Comparison of ENCODE assay signal across 8 cellular contexts in genomic region chr21:46667191-46667734, GRCh38. TPM values are rescaled to one million over a fixed set of nuclear protein-coding genes. Genes with fewer than 3 reads are reported as not detected.
A peak's percentile ranks its signal among the peaks of the same experiment; 100 is the strongest.
DNase-seq lines count a peak whose midpoint lies in the region; ATAC-seq and TF ChIP-seq lines count a peak whose summit lies in the region.

No MANE protein-coding gene starts in this region.

- H3K4me1 ChIP-seq in BLaER1, result peaks cover 24% of the 10 kb centered on the region
- no peaks in the 10 kb centered on the region for H3K4me1 ChIP-seq in cardiac muscle cell (ENCODE audit: low read depth)
- peaks cover 0 to 14% of the 10 kb centered on the region in 2 donors for H3K4me1 ChIP-seq in adrenal gland (replicated peaks in 1 of 2)

- TF ChIP-seq POLR2A in adrenal gland (IDR thresholded peaks at IDR 0.05), result no peak

- H3K27me3 ChIP-seq in BLaER1 (peaks cover 28% of the 10 kb centered on the region), HL-60 (ENCODE audit: insufficient read depth, poor library complexity, severe bottlenecking) (peaks cover 5% of the 10 kb centered on the region), cardiac muscle cell (peaks cover 8% of the 10 kb centered on the region), adrenal gland (no peaks in the 10 kb centered on the region)

- H3K9me3 ChIP-seq in BLaER1, result no peaks in the 10 kb centered on the region
- H3K9me3 ChIP-seq in cardiac muscle cell (ENCODE audit: low read depth), result no peaks in the 10 kb centered on the region
- H3K9me3 ChIP-seq in adrenal gland (replicated peaks in 1 of 3), result no peaks in the 10 kb centered on the region

- peak in 1 of 2 experiments; percentile 26 for DNase-seq in HL-60 (ENCODE audit: low read depth in 1 of 2, low spot score in 1 of 2)
- DNase-seq in activated CD8-positive, alpha-beta T cell treated with anti-CD3 and anti-CD28 coated beads, Interleukin-2, amount 10 ng/mL, durations not matched to agents 7 days and 5 days, result peak; percentile 28
- DNase-seq in cardiac muscle cell (ENCODE audit: low read depth in 1 of 2, low spot score in 1 of 2), result peak; percentile 18 to 37
- DNase-seq in retinal pigment epithelial cell (ENCODE audit: low read depth), result no peak
- no peak for DNase-seq in adrenal gland

- H3K27ac ChIP-seq in BLaER1, result no peak overlapping the region
- H3K27ac ChIP-seq in HL-60 (replicated peaks), result no peak overlapping the region
- H3K27ac ChIP-seq in cardiac muscle cell, result peak overlapping the region; percentile 3
- H3K27ac ChIP-seq in adrenal gland, result no peak overlapping the region

- H3K4me1 Mint-ChIP-seq in activated CD8-positive, alpha-beta T cell treated with anti-CD3 and anti-CD28 coated beads, Interleukin-2, amount 10 ng/mL, durations not matched to agents 7 days and 5 days (ENCODE audit: low read depth), result peaks cover 7% of the 10 kb centered on the region

- peak overlapping the region; percentile 58; the same call in 1 of the 2 replicates for H3K9ac ChIP-seq in BLaER1

- H3K4me3 Mint-ChIP-seq in activated CD8-positive, alpha-beta T cell treated with anti-CD3 and anti-CD28 coated beads, Interleukin-2, amount 10 ng/mL, durations not matched to agents 7 days and 5 days, result peak overlapping the region; percentile 78

- CTCF ChIA-PET in activated CD8-positive, alpha-beta T cell treated with anti-CD3 and anti-CD28 coated beads, Interleukin-2, amount 10 ng/mL, durations not matched to agents 7 days and 5 days (lab: Charles Lee), result interaction anchor here (0.9 to 1.3 kb wide), 2 partner anchors 11 to 28 kb away, joined by 3 to 4 read pairs; no protein-coding TSS in a partner anchor

- WGBS in adrenal gland, 4 donors, result 0 to 2% (median 2%) methylated on average over 1 to 47 of the region's 47 CpGs

- intact Hi-C loops in adrenal gland (cut with DNase I), result no loop called here

- POLR2A ChIA-PET in activated CD8-positive, alpha-beta T cell treated with anti-CD3 and anti-CD28 coated beads, Interleukin-2, amount 10 ng/mL, durations not matched to agents 7 days and 5 days (lab: Charles Lee), result interaction anchor here (0.9 kb wide), 1 partner anchor 32 kb away, joined by 3 read pairs; the partner anchor contains the start of gene PRMT2

- H3K36me3 Mint-ChIP-seq in activated CD8-positive, alpha-beta T cell treated with anti-CD3 and anti-CD28 coated beads, Interleukin-2, amount 10 ng/mL, durations not matched to agents 7 days and 5 days (ENCODE audit: low read depth), result peaks cover 15% of the 10 kb centered on the region

- H3K27me3 Mint-ChIP-seq in activated CD8-positive, alpha-beta T cell treated with anti-CD3 and anti-CD28 coated beads, Interleukin-2, amount 10 ng/mL, durations not matched to agents 7 days and 5 days (ENCODE audit: low read depth), result peaks cover 14% of the 10 kb centered on the region

- H4K20me1 ChIP-seq in BLaER1, result no peaks in the 10 kb centered on the region

- H3K4me3 ChIP-seq in BLaER1 (peak overlapping the region; percentile 74), HL-60 (replicated peaks; ENCODE audit: insufficient read depth, low read length) (peak overlapping the region; percentile 49), cardiac muscle cell (peak overlapping the region; percentile 42), retinal pigment epithelial cell (ENCODE audit: low read length) (peak overlapping the region; percentile 65), adrenal gland (peak overlapping the region in 1 of 4 donors; percentile 45)

- peak; percentile 68 for ATAC-seq in activated CD8-positive, alpha-beta T cell treated with anti-CD3 and anti-CD28 coated beads, Interleukin-2, amount 10 ng/mL, durations not matched to agents 7 days and 5 days
- ATAC-seq in HG02759 (IDR thresholded peaks at IDR 0.05; ENCODE audit: unreplicated experiment) (no peak), HG02678 (IDR thresholded peaks at IDR 0.05; ENCODE audit: unreplicated experiment) (no peak)

- H3K36me3 ChIP-seq in BLaER1, result peaks cover 7% of the 10 kb centered on the region
- H3K36me3 ChIP-seq in cardiac muscle cell, result no peaks in the 10 kb centered on the region
- H3K36me3 ChIP-seq in adrenal gland (replicated peaks in 1 of 2), result no peaks in the 10 kb centered on the region

- no peak for TF ChIP-seq CTCF in HL-60 (IDR thresholded peaks at IDR 0.05; ENCODE audit: insufficient read depth, low read length)
- no peak for TF ChIP-seq CTCF in cardiac muscle cell (IDR thresholded peaks at IDR 0.05; ENCODE audit: low read depth, low read length)
- TF ChIP-seq CTCF in retinal pigment epithelial cell (conservative IDR thresholded peaks at IDR 0.05; ENCODE audit: low read depth, low read length), result no peak
- no peak for TF ChIP-seq CTCF in adrenal gland (IDR thresholded peaks at IDR 0.05)

- no peaks in the 10 kb centered on the region for H3K9me3 Mint-ChIP-seq in activated CD8-positive, alpha-beta T cell treated with anti-CD3 and anti-CD28 coated beads, Interleukin-2, amount 10 ng/mL, durations not matched to agents 7 days and 5 days (ENCODE audit: insufficient read depth)

- H3K27ac Mint-ChIP-seq in activated CD8-positive, alpha-beta T cell treated with anti-CD3 and anti-CD28 coated beads, Interleukin-2, amount 10 ng/mL, durations not matched to agents 7 days and 5 days, result no peak overlapping the region

- peak overlapping the region; percentile 94 for H3K4me2 ChIP-seq in BLaER1

RNA-seq across cellular contexts. Expression of gene PRMT2, which starts 31.8 kb away (rescaled TPM):
- total RNA-seq in activated CD8-positive, alpha-beta T cell treated with anti-CD3 and anti-CD28 coated beads, Interleukin-2, amount 10 ng/mL, durations not matched to agents 7 days and 5 days, result 100 to 1,000 TPM; 110 to 117 TPM
- 90.5 and 110 TPM in 2 replicates for total RNA-seq in cardiac muscle cell
- polyA plus RNA-seq in cardiac muscle cell, result 115 and 140 TPM in 2 replicates
- total RNA-seq in adrenal gland, result 10 to 100 TPM; 49.4 to 90.3 (median 78.3) TPM
- 10 to 100 TPM; 47.4 to 57.6 (median 48.3) TPM for polyA plus RNA-seq in adrenal gland

Comparison
In these comparisons a context has a peak if more than half of its experiments do, and no peak if none do; other contexts are left out.
1. DNase-seq: peak in activated CD8-positive, alpha-beta T cell treated with anti-CD3 and anti-CD28 coated beads, Interleukin-2, amount 10 ng/mL, durations not matched to agents 7 days and 5 days (single experiment) and cardiac muscle cell (2 of 2); none in retinal pigment epithelial cell (single experiment) and adrenal gland (0 of 7).